In genomic region chr9:33140406-33141360, GRCh38 we compare ENCODE assay signal across 1 cellular context.
TF ChIP-seq lines count a peak whose summit lies in the region.

No MANE protein-coding gene starts in this region.

TF ChIP-seq in IMR-90, 13 proteins besides CTCF, POLR2A, EP300 and RAD21 (continued from another document):
- TF ChIP-seq USF2 (IDR thresholded peaks at IDR 0.05; ENCODE audit: low read depth, low read length) (no peak), MXI1 (IDR thresholded peaks at IDR 0.05; ENCODE audit: borderline replicate concordance, low read depth, low read length) (no peak), FOS (IDR thresholded peaks at IDR 0.05; ENCODE audit: low read depth, low read length) (no peak), MAFK (IDR thresholded peaks at IDR 0.05; ENCODE audit: low read depth, low read length) (no peak), BHLHE40 (IDR thresholded peaks at IDR 0.05; ENCODE audit: low read depth, low read length) (no peak), SMC3 (IDR thresholded peaks at IDR 0.05; ENCODE audit: low read depth, low read length) (no peak)
